In the genomic region with DNA sequence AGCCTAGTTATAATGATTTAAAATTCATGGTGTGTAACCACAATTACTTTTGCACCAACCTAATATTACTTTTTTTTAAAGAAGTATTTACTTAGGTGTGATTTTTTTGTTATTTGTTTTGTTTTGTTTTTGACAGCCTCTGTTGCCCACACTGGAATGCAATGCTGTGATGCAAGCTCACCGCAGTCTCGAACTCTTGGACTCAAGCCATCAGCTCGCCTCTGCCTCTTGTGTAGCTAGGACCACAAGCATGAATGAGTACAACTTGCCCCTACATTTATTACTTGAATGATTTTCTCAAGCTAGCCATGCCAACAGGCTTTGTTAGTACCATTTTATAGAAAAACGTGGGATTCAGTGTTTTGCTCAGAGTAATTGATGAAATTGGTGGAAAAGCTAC, we compare ENCODE assay signal across 19 cellular contexts.
"Had no signal": no experiment of that assay in that cellular context is flagged by ENCODE, and none has a peak within 500 bp of the region (broad histone marks: within the 10 kb centered on the region; RNA-seq: fewer than 3 reads in every experiment).

No MANE protein-coding gene starts in this region.

- H3K4me1 ChIP-seq: colonic mucosa, esophagus muscularis mucosa, gastrocnemius medialis, heart left ventricle, pancreas, sigmoid colon, thyroid gland, uterus had no signal

- H3K9me3 Mint-ChIP-seq: activated CD4-positive, alpha-beta T cell treated with anti-CD3 and anti-CD28 coated beads, Interleukin-2, amount 10 ng/mL, durations not matched to agents 7 days and 5 days; neural progenitor cell; stimulated activated effector memory CD8-positive, alpha-beta T cell treated with anti-CD3 and anti-CD28 coated beads, Interleukin-12 subunit alpha, Interleukin-12 subunit beta, amount 100 ng/mL, for 72 hours had no signal

- H3K4me3 ChIP-seq: colonic mucosa, esophagus muscularis mucosa, gastrocnemius medialis, heart left ventricle, neural progenitor cell, pancreas, sigmoid colon, thyroid gland, uterus had no signal

- H3K27ac Mint-ChIP-seq: activated CD4-positive, alpha-beta T cell treated with anti-CD3 and anti-CD28 coated beads, Interleukin-2, amount 10 ng/mL, durations not matched to agents 7 days and 5 days; activated naive CD8-positive, alpha-beta T cell; immature natural killer cell; neural progenitor cell; stimulated activated effector memory CD8-positive, alpha-beta T cell treated with anti-CD3 and anti-CD28 coated beads, Interleukin-12 subunit alpha, Interleukin-12 subunit beta, amount 100 ng/mL, for 72 hours had no signal

- H3K27me3 Mint-ChIP-seq: activated CD4-positive, alpha-beta T cell treated with anti-CD3 and anti-CD28 coated beads, Interleukin-2, amount 10 ng/mL, durations not matched to agents 7 days and 5 days had no signal

- H3K4me3 Mint-ChIP-seq: activated CD4-positive, alpha-beta T cell treated with anti-CD3 and anti-CD28 coated beads, Interleukin-2, amount 10 ng/mL, durations not matched to agents 7 days and 5 days; activated naive CD8-positive, alpha-beta T cell; immature natural killer cell; neural progenitor cell; stimulated activated effector memory CD8-positive, alpha-beta T cell treated with anti-CD3 and anti-CD28 coated beads, Interleukin-12 subunit alpha, Interleukin-12 subunit beta, amount 100 ng/mL, for 72 hours had no signal

- DNase-seq: activated CD4-positive, alpha-beta T cell treated with anti-CD3 and anti-CD28 coated beads, Interleukin-2, amount 10 ng/mL, durations not matched to agents 7 days and 5 days; activated CD8-positive, alpha-beta memory T cell treated with anti-CD3 and anti-CD28 coated beads for 24 hours; activated gamma-delta T cell treated with Interleukin-2 at 50 U/mL for 16 hours; caudate nucleus; colonic mucosa; gastrocnemius medialis; heart left ventricle; immature natural killer cell; left cardiac atrium; midbrain; pancreas; sigmoid colon; SW 1271; thyroid gland; uterus had no signal

- H3K4me1 Mint-ChIP-seq: activated CD4-positive, alpha-beta T cell treated with anti-CD3 and anti-CD28 coated beads, Interleukin-2, amount 10 ng/mL, durations not matched to agents 7 days and 5 days; immature natural killer cell; stimulated activated effector memory CD8-positive, alpha-beta T cell treated with anti-CD3 and anti-CD28 coated beads, Interleukin-12 subunit alpha, Interleukin-12 subunit beta, amount 100 ng/mL, for 72 hours had no signal

- ATAC-seq: gastrocnemius medialis; heart left ventricle; left cardiac atrium; pancreas; stimulated activated effector memory CD8-positive, alpha-beta T cell treated with anti-CD3 and anti-CD28 coated beads, Interleukin-12 subunit alpha, Interleukin-12 subunit beta, amount 100 ng/mL, for 72 hours had no signal

- H3K36me3 Mint-ChIP-seq: activated naive CD8-positive, alpha-beta T cell; immature natural killer cell; neural progenitor cell; stimulated activated effector memory CD8-positive, alpha-beta T cell treated with anti-CD3 and anti-CD28 coated beads, Interleukin-12 subunit alpha, Interleukin-12 subunit beta, amount 100 ng/mL, for 72 hours had no signal

- H3K36me3 ChIP-seq: colonic mucosa, esophagus muscularis mucosa, gastrocnemius medialis, heart left ventricle, neural progenitor cell, pancreas, sigmoid colon, thyroid gland, uterus had no signal

- H3K9me3 ChIP-seq: colonic mucosa, esophagus muscularis mucosa, gastrocnemius medialis, heart left ventricle, pancreas, sigmoid colon, thyroid gland, uterus had no signal

- H3K27me3 ChIP-seq: esophagus muscularis mucosa, gastrocnemius medialis, heart left ventricle, neural progenitor cell, pancreas, sigmoid colon, thyroid gland, uterus had no signal

- H3K27ac ChIP-seq: colonic mucosa, esophagus muscularis mucosa, gastrocnemius medialis, heart left ventricle, neural progenitor cell, pancreas, sigmoid colon, thyroid gland, uterus had no signal
